Comparison of ENCODE assay signal across 8 cellular contexts in genomic region chr15:96333194-96334016, GRCh38. TPM values are rescaled to one million over a fixed set of nuclear protein-coding genes. Genes with fewer than 3 reads are reported as not detected.
DNase-seq lines count a peak whose midpoint lies in the region; ATAC-seq and TF ChIP-seq lines count a peak whose summit lies in the region.

No MANE protein-coding gene starts in this region.

- H3K4me1 Mint-ChIP-seq in T-helper 2 cell treated with Interferon-gamma antibody and Interleukin-4, amounts not matched to agents 5 μg/mL and 100 μg/mL, for 36 hours (ENCODE audit: low read depth) = peaks cover 4% of the 10 kb centered on the region

- TF ChIP-seq CTCF in fibroblast of mammary gland (conservative IDR thresholded peaks at IDR 0.05; ENCODE audit: control insufficient read depth, insufficient read depth, low read depth, low read length) (no peak), omental fat pad (IDR thresholded peaks at IDR 0.05) (no peak)

- H3K27ac Mint-ChIP-seq in T-helper 2 cell treated with Interferon-gamma antibody and Interleukin-4, amounts not matched to agents 5 μg/mL and 100 μg/mL, for 36 hours = peak overlapping the region; percentile 69

- peaks cover 3% of the 10 kb centered on the region for H3K9me3 Mint-ChIP-seq in T-helper 2 cell treated with Interferon-gamma antibody and Interleukin-4, amounts not matched to agents 5 μg/mL and 100 μg/mL, for 36 hours

- peak; percentile 2 for ATAC-seq in omental fat pad (ENCODE audit: low FRiP score)

- peaks cover 3% of the 10 kb centered on the region for H3K36me3 Mint-ChIP-seq in T-helper 2 cell treated with Interferon-gamma antibody and Interleukin-4, amounts not matched to agents 5 μg/mL and 100 μg/mL, for 36 hours (ENCODE audit: low read depth)

- peaks cover 85% of the 10 kb centered on the region for H3K27me3 Mint-ChIP-seq in T-helper 2 cell treated with Interferon-gamma antibody and Interleukin-4, amounts not matched to agents 5 μg/mL and 100 μg/mL, for 36 hours (ENCODE audit: low read depth)

- no peak for DNase-seq in T-helper 2 cell treated with Interferon-gamma antibody and Interleukin-4, amounts not matched to agents 5 μg/mL and 100 μg/mL, for 36 hours (ENCODE audit: low spot score)
- no peak for DNase-seq in T-helper 2 cell
- peak; percentile 32 for DNase-seq in SW480 (ENCODE audit: low spot score)
- peak; percentile 33 for DNase-seq in fibroblast of mammary gland (ENCODE audit: low read depth)
- DNase-seq in omental fat pad (ENCODE audit: low spot score) = no peak
- no peak for DNase-seq in cortex of kidney (lab: John Stamatoyannopoulos, UW)
- no peak for DNase-seq in NCI-H2196 treated with DMSO at 0.1 percent for 48 hours (lab: John Stamatoyannopoulos, UW; ENCODE audit: unreplicated experiment)
- DNase-seq in NCI-H187 treated with DMSO at 0.1 percent for 48 hours (lab: John Stamatoyannopoulos, UW) = no peak

- peak overlapping the region; percentile 40 for H3K4me3 Mint-ChIP-seq in T-helper 2 cell treated with Interferon-gamma antibody and Interleukin-4, amounts not matched to agents 5 μg/mL and 100 μg/mL, for 36 hours

- peak overlapping the region; percentile 95 for H3K4me3 ChIP-seq in fibroblast of mammary gland (ENCODE audit: control insufficient read depth, low read depth, low read length)

RNA-seq across cellular contexts. Expression of gene NR2F2, which starts 2.9 kb away (rescaled TPM):
- 10 to 100 TPM in 3 of 4 donors, 1 to 10 TPM in 1; 8.9 to 41.8 (median 20.1) TPM for total RNA-seq in omental fat pad

Comparison
In these comparisons a context has a peak if more than half of its experiments do, and no peak if none do; other contexts are left out.
1. DNase-seq: peak in SW480 (single experiment) and fibroblast of mammary gland (single experiment); none in T-helper 2 cell treated with Interferon-gamma antibody and Interleukin-4, amounts not matched to agents 5 μg/mL and 100 μg/mL, for 36 hours (single experiment), T-helper 2 cell (0 of 5), omental fat pad (single experiment), cortex of kidney (single experiment), NCI-H2196 treated with DMSO at 0.1 percent for 48 hours (single experiment) and NCI-H187 treated with DMSO at 0.1 percent for 48 hours (single experiment).